In the genomic region with DNA sequence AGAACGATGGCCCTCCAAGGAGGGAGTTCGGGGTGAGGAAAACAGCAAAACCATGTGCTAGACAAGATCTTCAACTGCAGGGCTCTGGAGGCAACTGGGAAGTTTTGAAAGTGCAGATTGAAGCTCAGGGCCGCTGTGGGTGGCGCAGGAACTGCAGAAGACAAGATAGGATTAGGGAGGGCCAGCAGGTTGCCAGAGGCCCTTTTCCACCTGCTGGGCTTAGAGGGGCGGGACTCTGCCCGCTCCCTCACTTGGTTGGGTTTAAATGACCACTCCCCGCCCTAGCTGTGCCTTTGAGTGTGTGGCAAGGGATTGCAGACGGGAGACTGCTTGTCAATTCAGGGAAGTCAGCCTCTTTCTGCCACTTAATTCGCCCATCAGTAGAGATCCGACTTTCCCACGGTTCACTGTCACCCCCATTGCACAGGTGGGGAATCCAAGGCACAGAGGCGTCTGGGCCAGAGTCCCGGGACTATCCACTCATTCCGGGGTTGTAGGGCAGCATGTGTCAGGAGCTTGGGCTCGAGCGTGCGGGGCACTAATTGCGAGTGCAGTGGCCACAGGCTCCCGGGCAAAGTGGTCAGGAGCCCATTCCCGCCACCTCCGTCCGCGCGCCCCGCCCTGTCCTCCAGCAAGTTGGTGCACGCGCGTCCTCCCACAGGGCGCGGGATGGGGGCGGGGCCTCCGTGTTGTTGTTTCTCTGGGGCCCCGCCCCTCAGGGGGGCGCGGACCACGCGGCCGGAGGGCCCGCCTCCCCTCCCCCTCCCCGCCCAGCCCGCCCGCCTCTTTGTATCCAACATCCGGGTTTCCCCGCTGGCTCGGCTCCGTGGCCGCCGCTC, we compare ENCODE assay signal across 1 cellular context.
TF ChIP-seq lines count a peak whose summit lies in the region.

A gene (plus strand): TSS at position 816 of the 839 bp plus-strand sequence. CDS start 433 bp downstream, outside the sequence.

TF ChIP-seq in HepG2, 621 proteins besides CTCF, POLR2A, EP300 and RAD21 (continued from another document):
- TF ChIP-seq, protein P1, sequence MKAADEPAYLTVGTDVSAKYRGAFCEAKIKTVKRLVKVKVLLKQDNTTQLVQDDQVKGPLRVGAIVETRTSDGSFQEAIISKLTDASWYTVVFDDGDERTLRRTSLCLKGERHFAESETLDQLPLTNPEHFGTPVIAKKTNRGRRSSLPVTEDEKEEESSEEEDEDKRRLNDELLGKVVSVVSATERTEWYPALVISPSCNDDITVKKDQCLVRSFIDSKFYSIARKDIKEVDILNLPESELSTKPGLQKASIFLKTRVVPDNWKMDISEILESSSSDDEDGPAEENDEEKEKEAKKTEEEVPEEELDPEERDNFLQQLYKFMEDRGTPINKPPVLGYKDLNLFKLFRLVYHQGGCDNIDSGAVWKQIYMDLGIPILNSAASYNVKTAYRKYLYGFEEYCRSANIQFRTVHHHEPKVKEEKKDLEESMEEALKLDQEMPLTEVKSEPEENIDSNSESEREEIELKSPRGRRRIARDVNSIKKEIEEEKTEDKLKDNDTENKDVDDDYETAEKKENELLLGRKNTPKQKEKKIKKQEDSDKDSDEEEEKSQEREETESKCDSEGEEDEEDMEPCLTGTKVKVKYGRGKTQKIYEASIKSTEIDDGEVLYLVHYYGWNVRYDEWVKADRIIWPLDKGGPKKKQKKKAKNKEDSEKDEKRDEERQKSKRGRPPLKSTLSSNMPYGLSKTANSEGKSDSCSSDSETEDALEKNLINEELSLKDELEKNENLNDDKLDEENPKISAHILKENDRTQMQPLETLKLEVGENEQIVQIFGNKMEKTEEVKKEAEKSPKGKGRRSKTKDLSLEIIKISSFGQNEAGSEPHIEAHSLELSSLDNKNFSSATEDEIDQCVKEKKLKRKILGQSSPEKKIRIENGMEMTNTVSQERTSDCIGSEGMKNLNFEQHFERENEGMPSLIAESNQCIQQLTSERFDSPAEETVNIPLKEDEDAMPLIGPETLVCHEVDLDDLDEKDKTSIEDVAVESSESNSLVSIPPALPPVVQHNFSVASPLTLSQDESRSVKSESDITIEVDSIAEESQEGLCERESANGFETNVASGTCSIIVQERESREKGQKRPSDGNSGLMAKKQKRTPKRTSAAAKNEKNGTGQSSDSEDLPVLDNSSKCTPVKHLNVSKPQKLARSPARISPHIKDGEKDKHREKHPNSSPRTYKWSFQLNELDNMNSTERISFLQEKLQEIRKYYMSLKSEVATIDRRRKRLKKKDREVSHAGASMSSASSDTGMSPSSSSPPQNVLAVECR (CRISPR knock-in tag; IDR thresholded peaks at IDR 0.05; ENCODE audit: borderline replicate concordance), result peak; percentile 69; the same call in 1 of the 2 replicates
- TF ChIP-seq SUZ12 (IDR thresholded peaks at IDR 0.05; ENCODE audit: low read depth, low read length), result no peak
